Comparison of ENCODE assay signal across 1 cellular context in genomic region chr17:82332669-82333278, GRCh38.
A peak's percentile ranks its signal among the peaks of the same experiment; 100 is the strongest.
TF ChIP-seq lines count a peak whose summit lies in the region.

No MANE protein-coding gene starts in this region.

TF ChIP-seq in HepG2, 621 proteins besides CTCF, POLR2A, EP300 and RAD21 (continued from another document):
- TF ChIP-seq ZEB1 (IDR thresholded peaks at IDR 0.05; ENCODE audit: insufficient replicate concordance, low read depth) = peak; percentile 35
TF ChIP-seq in HepG2: peak in this region for 53.
